Comparison of ENCODE assay signal across 9 cellular contexts in genomic region chr2:176088048-176088936, GRCh38. TPM values are rescaled to one million over a fixed set of nuclear protein-coding genes. Genes with fewer than 3 reads are reported as not detected.
A peak's percentile ranks its signal among the peaks of the same experiment; 100 is the strongest.
DNase-seq lines count a peak whose midpoint lies in the region; ATAC-seq and TF ChIP-seq lines count a peak whose summit lies in the region.
"Had no signal": no experiment of that assay in that cellular context is flagged by ENCODE, and none has a peak within 500 bp of the region (broad histone marks: within the 10 kb centered on the region; RNA-seq: fewer than 3 reads in every experiment).

No MANE protein-coding gene starts in this region.

- peaks cover 9% of the 10 kb centered on the region for H3K4me1 ChIP-seq in Panc1 (ENCODE audit: control insufficient read depth, insufficient read depth, low read length)
- peaks cover 13 to 25% of the 10 kb centered on the region in 2 donors for H3K4me1 ChIP-seq in duodenal mucosa (ENCODE audit: control insufficient read depth in 1 of 2, insufficient read depth in 2 of 2, low read length in 2 of 2)
- H3K4me1 ChIP-seq in tibial nerve: peaks cover 0 to 53% (median 20%) of the 10 kb centered on the region in 4 donors

- in situ Hi-C loops in Panc1 (cut with HindIII; ENCODE audit: low pct_unique_long_range_greater_than_20kb, low sequenced_read_pairs): no loop called here

- H3K27ac Mint-ChIP-seq in memory B cell: no peak overlapping the region

- H3K27ac ChIP-seq in Panc1 (ENCODE audit: low read length) (no peak overlapping the region), duodenal mucosa (ENCODE audit: low read depth, low read length) (no peak overlapping the region), tibial nerve (no peak overlapping the region)
- H3K27ac ChIP-seq: BLaER1 treated with 17β-estradiol and CSF1 and Interleukin-3, amounts not matched to agents 10 nM and 100 nM had no signal

- H3K27me3 Mint-ChIP-seq in memory B cell: peaks cover 40% of the 10 kb centered on the region

- TF ChIP-seq EP300 in tibial nerve (IDR thresholded peaks at IDR 0.05): no peak

- H3K36me3 ChIP-seq in Panc1 (ENCODE audit: control insufficient read depth, insufficient read depth, low read length) (no peaks in the 10 kb centered on the region), duodenal mucosa (ENCODE audit: control insufficient read depth in 1 of 2, insufficient read depth in 2 of 2, low read length in 2 of 2) (no peaks in the 10 kb centered on the region), tibial nerve (no peaks in the 10 kb centered on the region)
- H3K36me3 ChIP-seq: BLaER1 treated with 17β-estradiol and CSF1 and Interleukin-3, amounts not matched to agents 10 nM and 100 nM had no signal

- no peak overlapping the region for H3K9ac ChIP-seq in duodenal mucosa (ENCODE audit: low read depth in 1 of 2, low read length in 2 of 2)
- H3K9ac ChIP-seq: BLaER1 treated with 17β-estradiol and CSF1 and Interleukin-3, amounts not matched to agents 10 nM and 100 nM had no signal

- 5 to 11% methylated on average over 34 to 38 of the region's 49 CpGs for WGBS in tibial nerve, 2 donors

- TF ChIP-seq POLR2A in tibial nerve (IDR thresholded peaks at IDR 0.05): no peak

- intact Hi-C loops in Panc1 (cut with micrococcal nuclease; ENCODE audit: unreplicated experiment): loop anchor here (2.0 to 10.0 kb wide), 3 partner anchors 123 to 721 kb away; no protein-coding TSS in a partner anchor

- TF ChIP-seq CTCF in Panc1 (IDR thresholded peaks at IDR 0.05) (peak; percentile 94), tibial nerve (IDR thresholded peaks at IDR 0.05) (peak; percentile 53 to 83 (median 65))

- CTCF ChIA-PET in Panc1 (lab: Charles Lee): interaction anchor here (0.6 to 2.0 kb wide), 3 partner anchors 9 to 837 kb away, joined by 3 to 7 read pairs (median 7); no protein-coding TSS in a partner anchor

- ATAC-seq in HG03432 (IDR thresholded peaks at IDR 0.05; ENCODE audit: unreplicated experiment): peak; percentile 82
- ATAC-seq in Panc1: peak; percentile 87
- no peak for ATAC-seq in memory B cell (ENCODE audit: low read depth)

- H3K36me3 Mint-ChIP-seq in memory B cell: no peaks in the 10 kb centered on the region

- no peaks in the 10 kb centered on the region for H3K9me3 ChIP-seq in Panc1 (ENCODE audit: control insufficient read depth, insufficient read depth, low read depth, low read length)
- H3K9me3 ChIP-seq in duodenal mucosa (ENCODE audit: control insufficient read depth in 1 of 2, low read length in 2 of 2): no peaks in the 10 kb centered on the region
- H3K9me3 ChIP-seq in tibial nerve: no peaks in the 10 kb centered on the region

- POLR2A ChIA-PET in Panc1 (lab: Charles Lee): no interaction called here

- H3K4me3 ChIP-seq in Panc1 (ENCODE audit: low read depth in 2 of 2, low read length in 2 of 2) (peak overlapping the region; percentile 21 to 45), duodenal mucosa (ENCODE audit: low read depth in 1 of 2, low read length in 2 of 2) (peak overlapping the region; percentile 54 to 60), tibial nerve (peak overlapping the region in 1 of 4 donors; percentile 35)
- H3K4me3 ChIP-seq: BLaER1 treated with 17β-estradiol and CSF1 and Interleukin-3, amounts not matched to agents 10 nM and 100 nM had no signal

- DNase-seq in NCI-H1417 (lab: John Stamatoyannopoulos, UW): peak; percentile 18 to 79 (median 64)
- no peak for DNase-seq in NCI-H1417 treated with DMSO at 0.1 percent for 48 hours (lab: John Stamatoyannopoulos, UW)
- no peak for DNase-seq in Panc1 (ENCODE audit: low read depth, low spot score)
- DNase-seq in memory B cell (ENCODE audit: low spot score in 2 of 2): no peak
- DNase-seq in tibial nerve (ENCODE audit: low spot score in 2 of 2): peak in 1 of 2 donors; percentile 36
- no peak for DNase-seq in activated CD4-positive, CD25-positive, alpha-beta regulatory T cell (lab: John Stamatoyannopoulos, UW)

- no TSS peak for BruUV-seq in Panc1 (replicated peaks; lab: Mats Ljungman, UMichigan)

- peak overlapping the region; percentile 53 for H3K4me3 Mint-ChIP-seq in memory B cell

- peaks cover 3% of the 10 kb centered on the region for H3K4me1 Mint-ChIP-seq in memory B cell

- H3K27me3 ChIP-seq in Panc1 (ENCODE audit: control insufficient read depth, insufficient read depth, low read length): peaks cover 36% of the 10 kb centered on the region
- H3K27me3 ChIP-seq in duodenal mucosa (ENCODE audit: control insufficient read depth in 1 of 2, insufficient read depth in 2 of 2, low read length in 2 of 2): peaks cover 89 to 92% of the 10 kb centered on the region in 2 donors
- H3K27me3 ChIP-seq in tibial nerve: peaks cover 8 to 98% of the 10 kb centered on the region in 2 donors

- peaks cover 1% of the 10 kb centered on the region for H3K9me3 Mint-ChIP-seq in memory B cell

RNA-seq across cellular contexts. Expression of gene HOXD13, which starts 4.2 kb away (rescaled TPM):
- not detected for total RNA-seq in Panc1 (2021; ENCODE audit: unreplicated experiment)
- polyA plus RNA-seq in Panc1 (2012; ENCODE audit: insufficient read length): not detected
- under 1 TPM in 1 of 4 donors, not detected in 3; 0.21 TPM for total RNA-seq in tibial nerve

RNA-seq across cellular contexts. Expression of gene EVX2, which starts 4.5 kb away (rescaled TPM):
- total RNA-seq in Panc1 (2021; ENCODE audit: unreplicated experiment) (not detected), tibial nerve (not detected)
- not detected for polyA plus RNA-seq in Panc1 (2012; ENCODE audit: insufficient read length)

RNA-seq across cellular contexts. Expression of gene HOXD12, which starts 11.3 kb away (rescaled TPM):
- total RNA-seq in Panc1 (2021; ENCODE audit: unreplicated experiment) (0.13 TPM), tibial nerve (not detected)
- not detected for polyA plus RNA-seq in Panc1 (2012; ENCODE audit: insufficient read length)

RNA-seq across cellular contexts. Expression of gene HOXD11, which starts 18.8 kb away (rescaled TPM):
- total RNA-seq in Panc1 (2021; ENCODE audit: unreplicated experiment) (0.49 TPM), tibial nerve (1 to 10 TPM in 2 of 4 donors, under 1 TPM in 1, not detected in 1; 0.21 to 1.8 (median 1.2) TPM)
- 0.35 TPM for polyA plus RNA-seq in Panc1 (2012; ENCODE audit: insufficient read length)

RNA-seq across cellular contexts. Expression of gene HOXD10, which starts 28.3 kb away (rescaled TPM):
- total RNA-seq in Panc1 (2021; ENCODE audit: unreplicated experiment) (not detected), tibial nerve (1 to 10 TPM in 2 of 4 donors, under 1 TPM in 2; 0.39 to 2.1 (median 1.1) TPM)
- polyA plus RNA-seq in Panc1 (2012; ENCODE audit: insufficient read length): 0.46 TPM

Comparison
In these comparisons a context has a peak if more than half of its experiments do, and no peak if none do; other contexts are left out.
1. DNase-seq: peak in NCI-H1417 (3 of 3); none in NCI-H1417 treated with DMSO at 0.1 percent for 48 hours (single experiment), Panc1 (single experiment), memory B cell (0 of 2) and activated CD4-positive, CD25-positive, alpha-beta regulatory T cell (0 of 4).